ENCODE assay signal across 5 cellular contexts in the genomic region with DNA sequence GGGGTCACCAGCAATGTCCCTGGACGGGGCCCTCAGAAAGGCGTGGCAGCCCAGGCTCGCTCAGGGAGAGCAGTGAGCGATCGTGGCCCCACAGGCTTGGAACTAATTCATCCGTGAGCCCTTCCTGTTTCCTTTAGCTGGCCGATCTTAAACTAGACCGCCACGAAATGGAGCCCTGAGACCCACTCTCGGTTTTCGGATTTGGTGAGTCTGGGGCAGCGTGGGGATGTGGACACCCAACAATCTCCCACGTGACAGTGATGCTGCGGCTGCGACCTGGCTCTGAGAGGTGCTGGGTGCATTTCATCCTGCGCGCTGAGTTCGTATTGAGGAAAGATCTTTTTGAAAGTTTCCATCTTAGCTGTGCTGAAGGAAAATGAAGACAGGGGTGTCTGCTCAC.
"Had no signal": no experiment of that assay in that cellular context is flagged by ENCODE, and none has a peak within 500 bp of the region (broad histone marks: within the 10 kb centered on the region; RNA-seq: fewer than 3 reads in every experiment).

No MANE protein-coding gene starts in this region.

- H3K27ac Mint-ChIP-seq: H9 had no signal

- H3K9me3 Mint-ChIP-seq: H9 had no signal

- H3K9ac ChIP-seq: GM23248 had no signal

- H3K4me3 Mint-ChIP-seq: H9 had no signal

- H3K27ac ChIP-seq: GM23248 had no signal

- H3K4me1 Mint-ChIP-seq: H9 had no signal

- H3K4me3 ChIP-seq: GM23248, K562 had no signal

- DNase-seq: GM23248, H9, HCEC 1CT, IMR-90 had no signal

- H2AFZ ChIP-seq: GM23248 had no signal

- ATAC-seq: K562 had no signal
